11 cellular contexts compared by ENCODE assay signal in the genomic region with DNA sequence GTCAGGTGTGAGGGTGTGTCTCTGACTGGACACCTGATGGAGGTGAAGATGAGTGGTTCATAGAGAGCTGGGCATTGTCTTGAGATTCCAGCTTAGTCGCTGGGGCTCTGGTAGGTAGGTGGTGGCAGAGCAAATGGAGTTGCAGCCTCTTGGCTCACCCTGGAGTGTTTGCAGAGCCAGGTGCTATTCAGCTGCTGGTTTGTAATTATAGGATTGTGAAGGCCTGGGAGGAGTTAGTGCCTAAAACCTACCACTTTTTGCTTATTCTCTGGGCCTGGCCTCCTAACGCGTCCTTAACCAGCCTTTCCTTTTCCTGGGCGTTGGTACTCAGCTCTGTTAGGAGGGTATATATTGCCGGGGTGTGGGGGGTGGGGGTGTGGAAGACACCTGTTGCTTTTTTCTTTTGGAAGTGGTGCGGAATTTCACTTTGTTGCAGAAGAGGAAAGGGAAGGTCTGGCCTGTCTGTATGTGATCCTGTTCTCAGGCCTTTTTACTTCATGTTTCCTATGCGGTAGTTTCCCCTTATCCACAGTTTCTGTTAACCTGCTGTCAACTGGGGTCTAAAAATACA. TPM values are rescaled to one million over a fixed set of nuclear protein-coding genes. Genes with fewer than 3 reads are reported as not detected.
DNase-seq lines count a peak whose midpoint lies in the region; ATAC-seq and TF ChIP-seq lines count a peak whose summit lies in the region.
"Had no signal": no experiment of that assay in that cellular context is flagged by ENCODE, and none has a peak within 500 bp of the region (broad histone marks: within the 10 kb centered on the region; RNA-seq: fewer than 3 reads in every experiment).

No MANE protein-coding gene starts in this region.

- CTCF ChIA-PET in activated CD4-positive, alpha-beta T cell treated with anti-CD3 and anti-CD28 coated beads, Interleukin-2, amount 10 ng/mL, durations not matched to agents 7 days and 5 days (lab: Charles Lee): interaction anchor here (0.8 to 6.9 kb wide), 3 partner anchors 13 to 287 kb away, joined by 3 to 73 read pairs (median 3); a partner anchor contains a TSS

- TF ChIP-seq CTCF in progenitor cell of endocrine pancreas (IDR thresholded peaks at IDR 0.05; ENCODE audit: unreplicated experiment): no peak

- ATAC-seq in HG02798 (IDR thresholded peaks at IDR 0.05; ENCODE audit: poor library complexity, unreplicated experiment) (no peak), HG02571 (IDR thresholded peaks at IDR 0.05; ENCODE audit: unreplicated experiment) (no peak)

- H3K4me1 Mint-ChIP-seq in activated CD4-positive, alpha-beta T cell treated with anti-CD3 and anti-CD28 coated beads, Interleukin-2, amount 10 ng/mL, durations not matched to agents 7 days and 5 days: peaks cover 42% of the 10 kb centered on the region
- H3K4me1 Mint-ChIP-seq in activated T-helper 2 cell treated with anti-CD3 and anti-CD28 coated beads, Interferon-gamma antibody, Interleukin-2, Interleukin-4, amounts not matched to agents 10 μg/mL and 5 μg/mL and 100 μg/mL, durations not matched to agents 14 hours and 24 hours and 36 hours (ENCODE audit: low read depth): peaks cover 26% of the 10 kb centered on the region
- H3K4me1 Mint-ChIP-seq in progenitor cell of endocrine pancreas (ENCODE audit: low read depth): peaks cover 21% of the 10 kb centered on the region

- POLR2A ChIA-PET in activated CD4-positive, alpha-beta T cell treated with anti-CD3 and anti-CD28 coated beads, Interleukin-2, amount 10 ng/mL, durations not matched to agents 7 days and 5 days (lab: Charles Lee): no interaction called here

- peaks cover 33% of the 10 kb centered on the region for H3K36me3 Mint-ChIP-seq in activated CD4-positive, alpha-beta T cell treated with anti-CD3 and anti-CD28 coated beads, Interleukin-2, amount 10 ng/mL, durations not matched to agents 7 days and 5 days (ENCODE audit: low read depth)
- peaks cover 72% of the 10 kb centered on the region for H3K36me3 Mint-ChIP-seq in activated T-helper 2 cell treated with anti-CD3 and anti-CD28 coated beads, Interferon-gamma antibody, Interleukin-2, Interleukin-4, amounts not matched to agents 10 μg/mL and 5 μg/mL and 100 μg/mL, durations not matched to agents 14 hours and 24 hours and 36 hours (ENCODE audit: low read depth)
- peaks cover 5% of the 10 kb centered on the region for H3K36me3 Mint-ChIP-seq in progenitor cell of endocrine pancreas (ENCODE audit: insufficient read depth)

- H3K9me3 Mint-ChIP-seq in activated CD4-positive, alpha-beta T cell treated with anti-CD3 and anti-CD28 coated beads, Interleukin-2, amount 10 ng/mL, durations not matched to agents 7 days and 5 days: no peaks in the 10 kb centered on the region
- H3K9me3 Mint-ChIP-seq in activated T-helper 2 cell treated with anti-CD3 and anti-CD28 coated beads, Interferon-gamma antibody, Interleukin-2, Interleukin-4, amounts not matched to agents 10 μg/mL and 5 μg/mL and 100 μg/mL, durations not matched to agents 14 hours and 24 hours and 36 hours: no peaks in the 10 kb centered on the region
- no peaks in the 10 kb centered on the region for H3K9me3 Mint-ChIP-seq in progenitor cell of endocrine pancreas (ENCODE audit: low read depth)

- DNase-seq in activated CD4-positive, alpha-beta T cell treated with anti-CD3 and anti-CD28 coated beads, Interleukin-2, amount 10 ng/mL, durations not matched to agents 7 days and 5 days: no peak
- no peak for DNase-seq in activated CD4-positive, alpha-beta T cell treated with anti-CD3 and anti-CD28 coated beads for 1 hour
- DNase-seq in NCI-H1436 (lab: John Stamatoyannopoulos, UW) (peak; percentile 68), progenitor cell of endocrine pancreas (ENCODE audit: low spot score, unreplicated experiment) (no peak), cerebellum (ENCODE audit: low spot score) (no peak)
- DNase-seq in activated T-helper 2 cell treated with anti-CD3 and anti-CD28 coated beads, Interferon-gamma antibody, Interleukin-2, Interleukin-4, amounts not matched to agents 10 μg/mL and 5 μg/mL and 100 μg/mL, durations not matched to agents 14 hours and 24 hours and 36 hours (ENCODE audit: low spot score): no peak
- DNase-seq: activated effector memory CD4-positive, alpha-beta T cell treated with anti-CD3 and anti-CD28 coated beads, Interleukin-2, amount 50 U/mL, for 16 hours; C1 segment of cervical spinal cord; SIG-M5 had no signal

- H3K27me3 Mint-ChIP-seq in activated CD4-positive, alpha-beta T cell treated with anti-CD3 and anti-CD28 coated beads, Interleukin-2, amount 10 ng/mL, durations not matched to agents 7 days and 5 days: no peaks in the 10 kb centered on the region
- H3K27me3 Mint-ChIP-seq in activated T-helper 2 cell treated with anti-CD3 and anti-CD28 coated beads, Interferon-gamma antibody, Interleukin-2, Interleukin-4, amounts not matched to agents 10 μg/mL and 5 μg/mL and 100 μg/mL, durations not matched to agents 14 hours and 24 hours and 36 hours (ENCODE audit: low read depth): no peaks in the 10 kb centered on the region
- no peaks in the 10 kb centered on the region for H3K27me3 Mint-ChIP-seq in progenitor cell of endocrine pancreas

- intact Hi-C loops in activated T-helper 2 cell treated with anti-CD3 and anti-CD28 coated beads, Interferon-gamma antibody, Interleukin-2, Interleukin-4, amounts not matched to agents 10 μg/mL and 5 μg/mL and 100 μg/mL, durations not matched to agents 14 hours and 24 hours and 36 hours (cut with micrococcal nuclease): loop anchor here (10.0 kb wide), 1 partner anchor 509 kb away; a partner anchor contains a TSS

- peak overlapping the region; percentile 11 for H3K4me3 Mint-ChIP-seq in activated CD4-positive, alpha-beta T cell treated with anti-CD3 and anti-CD28 coated beads, Interleukin-2, amount 10 ng/mL, durations not matched to agents 7 days and 5 days
- H3K4me3 Mint-ChIP-seq in activated T-helper 2 cell treated with anti-CD3 and anti-CD28 coated beads, Interferon-gamma antibody, Interleukin-2, Interleukin-4, amounts not matched to agents 10 μg/mL and 5 μg/mL and 100 μg/mL, durations not matched to agents 14 hours and 24 hours and 36 hours (ENCODE audit: low read depth): peak overlapping the region; percentile 30
- H3K4me3 Mint-ChIP-seq in progenitor cell of endocrine pancreas (ENCODE audit: low read depth): peak overlapping the region; percentile 19

- H3K27ac Mint-ChIP-seq in activated CD4-positive, alpha-beta T cell treated with anti-CD3 and anti-CD28 coated beads, Interleukin-2, amount 10 ng/mL, durations not matched to agents 7 days and 5 days: peak overlapping the region; percentile 0
- H3K27ac Mint-ChIP-seq in activated T-helper 2 cell treated with anti-CD3 and anti-CD28 coated beads, Interferon-gamma antibody, Interleukin-2, Interleukin-4, amounts not matched to agents 10 μg/mL and 5 μg/mL and 100 μg/mL, durations not matched to agents 14 hours and 24 hours and 36 hours: peak overlapping the region; percentile 3
- peak overlapping the region; percentile 62 for H3K27ac Mint-ChIP-seq in progenitor cell of endocrine pancreas

RNA-seq across cellular contexts. Expression of a gene that starts 3.2 kb away (rescaled TPM):
- 10 to 100 TPM; 47.7 to 49.4 TPM for total RNA-seq in activated CD4-positive, alpha-beta T cell treated with anti-CD3 and anti-CD28 coated beads, Interleukin-2, amount 10 ng/mL, durations not matched to agents 7 days and 5 days
- total RNA-seq in activated T-helper 2 cell treated with anti-CD3 and anti-CD28 coated beads, Interferon-gamma antibody, Interleukin-2, Interleukin-4, amounts not matched to agents 10 μg/mL and 5 μg/mL and 100 μg/mL, durations not matched to agents 14 hours and 24 hours and 36 hours: 91.3 and 94.1 TPM in 2 replicates
- total RNA-seq in progenitor cell of endocrine pancreas: 40.1 and 41.9 TPM in 2 replicates
- total RNA-seq in cerebellum: 12.3 TPM

RNA-seq across cellular contexts. Expression of a gene that starts 15.9 kb away (rescaled TPM):
- total RNA-seq in activated CD4-positive, alpha-beta T cell treated with anti-CD3 and anti-CD28 coated beads, Interleukin-2, amount 10 ng/mL, durations not matched to agents 7 days and 5 days: 100 to 1,000 TPM in 1 of 2 experiments, 10 to 100 TPM in 1; 96.2 to 105 TPM
- 71.8 and 74.8 TPM in 2 replicates for total RNA-seq in activated T-helper 2 cell treated with anti-CD3 and anti-CD28 coated beads, Interferon-gamma antibody, Interleukin-2, Interleukin-4, amounts not matched to agents 10 μg/mL and 5 μg/mL and 100 μg/mL, durations not matched to agents 14 hours and 24 hours and 36 hours
- 99.5 and 107 TPM in 2 replicates for total RNA-seq in progenitor cell of endocrine pancreas
- 73.6 TPM for total RNA-seq in cerebellum

RNA-seq across cellular contexts. Expression of a gene that starts 16.1 kb away (rescaled TPM):
- 10 to 100 TPM; 80.5 to 81.3 TPM for total RNA-seq in activated CD4-positive, alpha-beta T cell treated with anti-CD3 and anti-CD28 coated beads, Interleukin-2, amount 10 ng/mL, durations not matched to agents 7 days and 5 days
- 195 and 196 TPM in 2 replicates for total RNA-seq in activated T-helper 2 cell treated with anti-CD3 and anti-CD28 coated beads, Interferon-gamma antibody, Interleukin-2, Interleukin-4, amounts not matched to agents 10 μg/mL and 5 μg/mL and 100 μg/mL, durations not matched to agents 14 hours and 24 hours and 36 hours
- 64.7 and 68.9 TPM in 2 replicates for total RNA-seq in progenitor cell of endocrine pancreas
- total RNA-seq in cerebellum: 25.6 TPM

Comparison
In these comparisons a context has a peak if more than half of its experiments do, and no peak if none do; other contexts are left out.
1. H3K27ac Mint-ChIP-seq: peak in every context shown above with its lines; median percentile 62 in progenitor cell of endocrine pancreas; 3 in activated T-helper 2 cell treated with anti-CD3 and anti-CD28 coated beads, Interferon-gamma antibody, Interleukin-2, Interleukin-4, amounts not matched to agents 10 μg/mL and 5 μg/mL and 100 μg/mL, durations not matched to agents 14 hours and 24 hours and 36 hours; 0 in activated CD4-positive, alpha-beta T cell treated with anti-CD3 and anti-CD28 coated beads, Interleukin-2, amount 10 ng/mL, durations not matched to agents 7 days and 5 days.